ENCODE assay signal across 1 cellular context in genomic region chr21:36765229-36765628, GRCh38.
TF ChIP-seq lines count a peak whose summit lies in the region.

No MANE protein-coding gene starts in this region.

TF ChIP-seq in H1, 55 proteins besides CTCF, POLR2A, EP300 and RAD21:
- no peak for TF ChIP-seq ATF2 (IDR thresholded peaks at IDR 0.05; ENCODE audit: low read length)
- no peak for TF ChIP-seq SP4 (IDR thresholded peaks at IDR 0.05; ENCODE audit: low read length)
- TF ChIP-seq JUND (IDR thresholded peaks at IDR 0.05; ENCODE audit: low read length) = no peak
